Comparison of ENCODE assay signal across 9 cellular contexts in genomic region chr21:44294391-44295162, GRCh38. TPM values are rescaled to one million over a fixed set of nuclear protein-coding genes. Genes with fewer than 3 reads are reported as not detected.
DNase-seq lines count a peak whose midpoint lies in the region; ATAC-seq and TF ChIP-seq lines count a peak whose summit lies in the region.
"Had no signal": no experiment of that assay in that cellular context is flagged by ENCODE, and none has a peak within 500 bp of the region (broad histone marks: within the 10 kb centered on the region; RNA-seq: fewer than 3 reads in every experiment).

No MANE protein-coding gene starts in this region.

- H3K9me3 ChIP-seq in BLaER1 treated with 17β-estradiol and CSF1 and Interleukin-3, amounts not matched to agents 10 nM and 100 nM (replicated peaks in 1 of 11), result no peaks in the 10 kb centered on the region
- no peaks in the 10 kb centered on the region for H3K9me3 ChIP-seq in OCI-LY3 (ENCODE audit: insufficient read depth, low read length)

- no peak for ATAC-seq in GM21515 (IDR thresholded peaks at IDR 0.05; ENCODE audit: unreplicated experiment)

- DNase-seq in hepatic stellate cell (ENCODE audit: low spot score), result peak; percentile 62
- no peak for DNase-seq in mesothelial cell of epicardium (ENCODE audit: low spot score in 2 of 2, unreplicated experiment in 2 of 2)
- DNase-seq in NCI-H2196 (lab: John Stamatoyannopoulos, UW; ENCODE audit: unreplicated experiment), result no peak
- DNase-seq: activated T-cell treated with anti-CD3 and anti-CD28 coated beads, Interleukin-2, amount 50 U/mL, for 4 hours; MM.1S had no signal

- no peak for TF ChIP-seq CTCF in OCI-LY3 (IDR thresholded peaks at IDR 0.05; ENCODE audit: low read depth, low read length)
- TF ChIP-seq CTCF in mesothelial cell of epicardium (IDR thresholded peaks at IDR 0.05; ENCODE audit: unreplicated experiment), result no peak

- H3K9ac ChIP-seq in BLaER1 treated with 17β-estradiol and CSF1 and Interleukin-3, amounts not matched to agents 10 nM and 100 nM, result peak overlapping the region; percentile 5 to 65 (median 46); a peak in 16 of 22 replicates
- H3K9ac ChIP-seq in OCI-LY3 (ENCODE audit: low read length), result no peak overlapping the region; the same call in 1 of the 2 replicates

- H3K27me3 ChIP-seq in BLaER1 treated with 17β-estradiol and CSF1 and Interleukin-3, amounts not matched to agents 10 nM and 100 nM, result no peaks in the 10 kb centered on the region
- no peaks in the 10 kb centered on the region for H3K27me3 ChIP-seq in OCI-LY3 (ENCODE audit: low read depth, low read length)

- no peaks in the 10 kb centered on the region for H3K36me3 ChIP-seq in BLaER1 treated with 17β-estradiol and CSF1 and Interleukin-3, amounts not matched to agents 10 nM and 100 nM
- H3K36me3 ChIP-seq in OCI-LY3 (replicated peaks; ENCODE audit: low read depth, low read length), result no peaks in the 10 kb centered on the region

- H3K27ac ChIP-seq in BLaER1 treated with 17β-estradiol and CSF1 and Interleukin-3, amounts not matched to agents 10 nM and 100 nM, result peak overlapping the region in 7 of 11 experiments; percentile 12 to 63 (median 53); a peak in 12 of 22 replicates
- peak overlapping the region; percentile 62 for H3K27ac ChIP-seq in OCI-LY3 (ENCODE audit: low read length)

- H3K4me1 ChIP-seq in BLaER1 treated with 17β-estradiol and CSF1 and Interleukin-3, amounts not matched to agents 10 nM and 100 nM, result peaks cover 48 to 63% (median 53%) of the 10 kb centered on the region in 10 experiments
- H3K4me1 ChIP-seq in OCI-LY3 (ENCODE audit: low read length), result peaks cover 71% of the 10 kb centered on the region

- peaks cover 0 to 16% (median 0%) of the 10 kb centered on the region in 11 experiments; a peak in 1 of 22 replicates for H4K20me1 ChIP-seq in BLaER1 treated with 17β-estradiol and CSF1 and Interleukin-3, amounts not matched to agents 10 nM and 100 nM
- no peaks in the 10 kb centered on the region for H4K20me1 ChIP-seq in OCI-LY3 (ENCODE audit: insufficient read depth, low read length)

- H3K36me3 Mint-ChIP-seq in mesothelial cell of epicardium, result no peaks in the 10 kb centered on the region
- H3K36me3 Mint-ChIP-seq: memory B cell had no signal

- H3K4me3 ChIP-seq in BLaER1 treated with 17β-estradiol and CSF1 and Interleukin-3, amounts not matched to agents 10 nM and 100 nM, result peak overlapping the region in 2 of 10 experiments; percentile 10 to 15; a peak in 4 of 20 replicates
- H3K4me3 ChIP-seq in OCI-LY3 (ENCODE audit: low read length), result no peak overlapping the region

- no peaks in the 10 kb centered on the region for H3K79me2 ChIP-seq in OCI-LY3 (ENCODE audit: low read length)

- peak overlapping the region; percentile 77 to 95 (median 89) for H3K4me2 ChIP-seq in BLaER1 treated with 17β-estradiol and CSF1 and Interleukin-3, amounts not matched to agents 10 nM and 100 nM
- peak overlapping the region; percentile 55; the same call in 1 of the 2 replicates for H3K4me2 ChIP-seq in OCI-LY3 (ENCODE audit: low read length)

- no peak overlapping the region for H2AFZ ChIP-seq in OCI-LY3 (ENCODE audit: low read depth, low read length)

- peaks cover 13% of the 10 kb centered on the region for H3K4me1 Mint-ChIP-seq in mesothelial cell of epicardium

- no peaks in the 10 kb centered on the region for H3K27me3 Mint-ChIP-seq in mesothelial cell of epicardium (ENCODE audit: low read depth)

- H3K9me3 Mint-ChIP-seq in mesothelial cell of epicardium, result no peaks in the 10 kb centered on the region
- H3K9me3 Mint-ChIP-seq: activated T-cell treated with anti-CD3 and anti-CD28 coated beads, Interleukin-2, amount 50 U/mL, for 4 hours; memory B cell had no signal

- H3K4me3 Mint-ChIP-seq in mesothelial cell of epicardium, result no peak overlapping the region
- H3K4me3 Mint-ChIP-seq: activated T-cell treated with anti-CD3 and anti-CD28 coated beads, Interleukin-2, amount 50 U/mL, for 4 hours had no signal

- H3K27ac Mint-ChIP-seq in mesothelial cell of epicardium, result no peak overlapping the region
- H3K27ac Mint-ChIP-seq: memory B cell had no signal

RNA-seq across cellular contexts. Expression of gene PFKL, which starts 5.3 kb away (rescaled TPM):
- 147 to 160 TPM (median 155 TPM) in 3 replicates for total RNA-seq in mesothelial cell of epicardium

RNA-seq across cellular contexts. Expression of gene AIRE, which starts 8.9 kb away (rescaled TPM):
- total RNA-seq in mesothelial cell of epicardium, result 0.13 to 0.23 TPM (median 0.18 TPM) in 3 replicates
- total RNA-seq: activated T-cell treated with anti-CD3 and anti-CD28 coated beads, Interleukin-2, amount 50 U/mL, for 4 hours had no signal

RNA-seq across cellular contexts. Expression of gene DNMT3L, which starts 32.9 kb away (rescaled TPM):
- total RNA-seq in mesothelial cell of epicardium, result not detected in 3 replicates
- total RNA-seq: activated T-cell treated with anti-CD3 and anti-CD28 coated beads, Interleukin-2, amount 50 U/mL, for 4 hours had no signal

RNA-seq across cellular contexts. Expression of gene CFAP410, which starts 44.6 kb away (rescaled TPM):
- total RNA-seq in mesothelial cell of epicardium, result 27.6 to 34.0 TPM (median 32.0 TPM) in 3 replicates

RNA-seq across cellular contexts. Expression of gene ICOSLG, which starts 53.8 kb away (rescaled TPM):
- 3.8 to 4.4 TPM (median 4.2 TPM) in 3 replicates for total RNA-seq in mesothelial cell of epicardium
